In the genomic region with DNA sequence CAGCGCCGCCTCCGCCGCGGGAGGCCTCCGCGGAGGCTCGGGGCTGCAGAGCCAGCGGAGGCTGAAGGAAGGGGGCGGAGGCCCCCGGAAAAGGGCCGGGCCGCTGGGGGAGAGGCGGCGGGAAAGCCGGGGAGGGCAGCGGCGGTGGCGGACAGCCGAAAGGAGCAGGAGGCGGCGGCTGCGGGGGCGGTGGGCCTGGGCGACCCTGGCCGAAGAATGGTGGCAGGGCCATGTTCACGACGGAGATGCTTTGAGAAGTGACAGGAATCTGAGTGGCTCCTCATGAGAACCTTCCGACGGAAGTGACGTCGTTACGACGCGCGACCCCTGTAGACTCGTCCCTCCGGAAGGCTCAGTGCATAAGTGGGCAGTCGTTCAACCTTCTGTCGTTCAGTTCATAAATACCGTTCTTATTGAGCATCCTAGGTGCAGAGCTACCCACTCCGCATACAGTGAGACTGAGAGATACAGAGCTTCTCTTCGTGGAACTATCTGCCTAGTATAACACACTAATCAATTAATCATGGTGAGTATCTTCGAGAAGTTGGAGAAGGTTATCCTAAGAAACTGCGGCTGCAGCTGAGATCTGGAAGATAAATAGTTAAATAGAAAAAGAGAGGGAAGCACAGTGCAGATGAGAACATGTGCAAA, we compare ENCODE assay signal across 8 cellular contexts. TPM values are rescaled to one million over a fixed set of nuclear protein-coding genes. Genes with fewer than 3 reads are reported as not detected.
DNase-seq lines count a peak whose midpoint lies in the region; ATAC-seq and TF ChIP-seq lines count a peak whose summit lies in the region.

A gene with protein sequence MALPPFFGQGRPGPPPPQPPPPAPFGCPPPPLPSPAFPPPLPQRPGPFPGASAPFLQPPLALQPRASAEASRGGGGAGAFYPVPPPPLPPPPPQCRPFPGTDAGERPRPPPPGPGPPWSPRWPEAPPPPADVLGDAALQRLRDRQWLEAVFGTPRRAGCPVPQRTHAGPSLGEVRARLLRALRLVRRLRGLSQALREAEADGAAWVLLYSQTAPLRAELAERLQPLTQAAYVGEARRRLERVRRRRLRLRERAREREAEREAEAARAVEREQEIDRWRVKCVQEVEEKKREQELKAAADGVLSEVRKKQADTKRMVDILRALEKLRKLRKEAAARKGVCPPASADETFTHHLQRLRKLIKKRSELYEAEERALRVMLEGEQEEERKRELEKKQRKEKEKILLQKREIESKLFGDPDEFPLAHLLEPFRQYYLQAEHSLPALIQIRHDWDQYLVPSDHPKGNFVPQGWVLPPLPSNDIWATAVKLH (minus strand): TSS at position 259 of the 651 bp plus-strand sequence. CDS start 27 bp downstream, at position 232.

- H3K27me3 ChIP-seq in CD4-positive, alpha-beta T cell (ENCODE audit: control insufficient read depth, insufficient read depth, low read length): no peaks in the 10 kb centered on the region
- H3K27me3 ChIP-seq in effector memory CD4-positive, alpha-beta T cell (replicated peaks; ENCODE audit: control insufficient read depth, insufficient read depth, low read length, poor library complexity, severe bottlenecking): no peaks in the 10 kb centered on the region

- CTCF ChIA-PET in CD4-positive, alpha-beta T cell (lab: Charles Lee): interaction anchor here (0.5 to 1.3 kb wide), 4 partner anchors 53 to 252 kb away, joined by 3 read pairs; no protein-coding TSS in a partner anchor

- peak within 1 kb of the TSS; percentile 95 for H3K4me3 Mint-ChIP-seq in CD4-positive, alpha-beta T cell

- POLR2A ChIA-PET in CD4-positive, alpha-beta T cell (lab: Charles Lee): interaction anchor here (0.6 to 1.7 kb wide), 10 partner anchors 16 to 1040 kb away, joined by 3 to 18 read pairs (median 3); a partner anchor contains a TSS

- peak within 1 kb of the TSS; percentile 98 for H3K4me3 ChIP-seq in effector memory CD4-positive, alpha-beta T cell (ENCODE audit: insufficient read depth, low read depth, low read length, poor library complexity, severe bottlenecking)

- peaks cover 32% of the 10 kb centered on the region for H3K4me1 Mint-ChIP-seq in CD4-positive, alpha-beta T cell (ENCODE audit: low read depth)

- peak within 1 kb of the TSS; percentile 87 for H3K27ac ChIP-seq in CD4-positive, alpha-beta T cell (ENCODE audit: low read depth, low read length)
- peak within 1 kb of the TSS; percentile 84 for H3K27ac ChIP-seq in effector memory CD4-positive, alpha-beta T cell (ENCODE audit: insufficient read depth, low read length, poor library complexity, severe bottlenecking)

- peaks cover 5% of the 10 kb centered on the region for H3K36me3 ChIP-seq in effector memory CD4-positive, alpha-beta T cell (ENCODE audit: control insufficient read depth, insufficient read depth, low read length)

- H3K9me3 ChIP-seq in CD4-positive, alpha-beta T cell (ENCODE audit: control insufficient read depth, low read length): no peaks in the 10 kb centered on the region
- no peaks in the 10 kb centered on the region for H3K9me3 ChIP-seq in effector memory CD4-positive, alpha-beta T cell (ENCODE audit: control insufficient read depth, low read length)

- peaks cover 32% of the 10 kb centered on the region for H3K36me3 Mint-ChIP-seq in CD4-positive, alpha-beta T cell (ENCODE audit: low read depth)

- H3K9me3 Mint-ChIP-seq in CD4-positive, alpha-beta T cell: peaks cover 4% of the 10 kb centered on the region

- peak; percentile 68 to 79 (median 75) for DNase-seq in CD4-positive, alpha-beta T cell
- peak; percentile 88 for DNase-seq in HS-27A (ENCODE audit: low read depth)
- DNase-seq in NK-92 (lab: John Stamatoyannopoulos, UW; ENCODE audit: unreplicated experiment): peak; percentile 36
- DNase-seq in activated CD8-positive, alpha-beta memory T cell treated with anti-CD3 and anti-CD28 coated beads for 24 hours: peak; percentile 89
- DNase-seq in effector memory CD4-positive, alpha-beta T cell: peak; percentile 64 to 74 (median 70)
- peak; percentile 97 for DNase-seq in medulla oblongata (ENCODE audit: extremely low spot score)
- DNase-seq in stimulated activated CD8-positive, alpha-beta memory T cell treated with anti-CD3 and anti-CD28 coated beads, Interleukin-12 subunit alpha, Interleukin-12 subunit beta, amount 100 ng/mL, for 1 hour (ENCODE audit: low read depth): peak; percentile 72

- H3K4me1 ChIP-seq in effector memory CD4-positive, alpha-beta T cell (ENCODE audit: control insufficient read depth, insufficient read depth, low read length, poor library complexity, severe bottlenecking): peaks cover 11% of the 10 kb centered on the region

- H3K27ac Mint-ChIP-seq in CD4-positive, alpha-beta T cell: peak within 1 kb of the TSS; percentile 92

- no peak for TF ChIP-seq CTCF in CD4-positive, alpha-beta T cell (IDR thresholded peaks at IDR 0.05)

- intact Hi-C loops in CD4-positive, alpha-beta T cell (cut with DNase I, micrococcal nuclease): loop anchor here (2.0 to 5.0 kb wide), 5 partner anchors 51 to 971 kb away; a partner anchor contains a TSS

- no peaks in the 10 kb centered on the region for H3K27me3 Mint-ChIP-seq in CD4-positive, alpha-beta T cell

- peak; percentile 95 for ATAC-seq in CD4-positive, alpha-beta T cell (ENCODE audit: poor library complexity)
- ATAC-seq in GM19455 (IDR thresholded peaks at IDR 0.05; ENCODE audit: unreplicated experiment): peak; percentile 76

RNA-seq across cellular contexts. Expression of the gene that starts here (rescaled TPM):
- total RNA-seq in CD4-positive, alpha-beta T cell: 10 to 100 TPM; 15.6 to 17.7 TPM

Comparison
In these comparisons a context has a peak if more than half of its experiments do, and no peak if none do; other contexts are left out.
1. Peak in every context shown above with its lines: DNase-seq, ATAC-seq, H3K4me3 ChIP-seq and H3K27ac ChIP-seq.
2. DNase-seq: peak in every context shown above with its lines; median percentile 97 in medulla oblongata; 89 in activated CD8-positive, alpha-beta memory T cell treated with anti-CD3 and anti-CD28 coated beads for 24 hours; 88 in HS-27A; 75 in CD4-positive, alpha-beta T cell; 72 in stimulated activated CD8-positive, alpha-beta memory T cell treated with anti-CD3 and anti-CD28 coated beads, Interleukin-12 subunit alpha, Interleukin-12 subunit beta, amount 100 ng/mL, for 1 hour; 70 in effector memory CD4-positive, alpha-beta T cell; 36 in NK-92.